ENCODE assay signal across 10 cellular contexts in the genomic region with DNA sequence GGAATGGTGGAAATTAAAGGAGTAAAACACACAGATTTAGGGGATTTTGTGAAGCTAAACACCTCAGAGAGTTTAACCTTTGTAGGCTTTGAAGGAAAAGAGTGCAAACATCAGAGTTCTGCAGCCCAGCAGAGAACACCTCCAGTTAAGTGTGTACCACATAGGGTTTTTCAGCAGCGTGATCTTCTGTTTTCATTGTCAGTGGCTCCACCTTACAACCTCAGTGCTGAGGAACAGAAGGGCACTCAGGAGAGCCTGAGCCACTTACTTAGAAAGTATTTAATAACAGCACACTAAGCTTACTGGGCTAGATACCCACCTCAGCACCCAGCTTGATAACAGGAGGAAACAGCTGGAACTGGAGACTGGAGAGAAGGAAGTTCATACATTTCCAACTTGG. TPM values are rescaled to one million over a fixed set of nuclear protein-coding genes. Genes with fewer than 3 reads are reported as not detected.
DNase-seq lines count a peak whose midpoint lies in the region; ATAC-seq and TF ChIP-seq lines count a peak whose summit lies in the region.
"Had no signal": no experiment of that assay in that cellular context is flagged by ENCODE, and none has a peak within 500 bp of the region (broad histone marks: within the 10 kb centered on the region; RNA-seq: fewer than 3 reads in every experiment).

No MANE protein-coding gene starts in this region.

- H3K27ac ChIP-seq in breast epithelium = peak overlapping the region; percentile 95 to 97
- H3K27ac ChIP-seq in neutrophil = peak overlapping the region; percentile 98

- H3K27me3 ChIP-seq in breast epithelium (no peaks in the 10 kb centered on the region), neutrophil (no peaks in the 10 kb centered on the region), H7 (ENCODE audit: control insufficient read depth, insufficient read depth, low read length) (no peaks in the 10 kb centered on the region)

- H3K36me3 ChIP-seq in breast epithelium = no peaks in the 10 kb centered on the region
- peaks cover 12% of the 10 kb centered on the region for H3K36me3 ChIP-seq in neutrophil
- H3K36me3 ChIP-seq in H7 (replicated peaks; ENCODE audit: control insufficient read depth, insufficient read depth, low read length) = no peaks in the 10 kb centered on the region

- no peak for TF ChIP-seq CTCF in GM12865 (IDR thresholded peaks at IDR 0.05; ENCODE audit: insufficient read depth, low read depth, low read length, missing control alignments)
- no peak for TF ChIP-seq CTCF in breast epithelium (IDR thresholded peaks at IDR 0.05)
- TF ChIP-seq CTCF in neutrophil (IDR thresholded peaks at IDR 0.05) = no peak

- peaks cover 10 to 11% of the 10 kb centered on the region in 2 donors for H3K9me3 ChIP-seq in breast epithelium
- no peaks in the 10 kb centered on the region for H3K9me3 ChIP-seq in neutrophil

- DNase-seq in GM12865 (ENCODE audit: low read depth) (no peak), NAMALWA (ENCODE audit: low spot score) (peak; percentile 30), breast epithelium (ENCODE audit: low spot score in 2 of 2) (no peak), H7 (no peak), NCI-H2227 (lab: John Stamatoyannopoulos, UW; ENCODE audit: unreplicated experiment) (no peak)
- no peak for DNase-seq in stimulated activated naive CD4-positive, alpha-beta T cell treated with Interleukin-2 at 50 U/mL for 16 hours (lab: John Stamatoyannopoulos, UW)
- DNase-seq: NCI-H146 had no signal

- intact Hi-C loops in breast epithelium (cut with DNase I; ENCODE audit: low total_unique reads) = no loop called here

- H3K4me1 ChIP-seq in breast epithelium (peaks cover 0 to 13% of the 10 kb centered on the region in 2 donors), neutrophil (ENCODE audit: control insufficient read depth in 1 of 2, insufficient read depth in 1 of 2, low read depth in 1 of 2, low read length in 1 of 2) (peaks cover 30 to 35% of the 10 kb centered on the region in 2 experiments)

- no peak for TF ChIP-seq POLR2A in breast epithelium (IDR thresholded peaks at IDR 0.05)

- H3K4me3 ChIP-seq in GM12865 (ENCODE audit: low read depth, low read length) (peak overlapping the region; percentile 56), breast epithelium (peak overlapping the region in 1 of 3 donors; percentile 84), neutrophil (ENCODE audit: low read depth in 1 of 2, low read length in 1 of 2) (no peak overlapping the region), H7 (ENCODE audit: insufficient read depth, low read depth, low read length) (no peak overlapping the region)
- H3K4me3 ChIP-seq: lung had no signal

- no peak for ATAC-seq in GM19035 (IDR thresholded peaks at IDR 0.05; ENCODE audit: unreplicated experiment)

RNA-seq across cellular contexts. Expression of a gene that starts 2.0 kb away (rescaled TPM):
- 100 to 1,000 TPM in 2 of 3 donors, 10 to 100 TPM in 1; 55.7 to 247 (median 117) TPM for total RNA-seq in breast epithelium
- total RNA-seq in H7 (2014; rRNA removed; shearing (Covaris generic)) = 12.7 and 22.7 TPM in 2 replicates
